26 cellular contexts compared by ENCODE assay signal in genomic region chr20:13690948-13691347, GRCh38.
"Had no signal": no experiment of that assay in that cellular context is flagged by ENCODE, and none has a peak within 500 bp of the region (broad histone marks: within the 10 kb centered on the region; RNA-seq: fewer than 3 reads in every experiment).

No MANE protein-coding gene starts in this region.

- H3K36me3 ChIP-seq: esophagus muscularis mucosa, heart right ventricle, neutrophil, pancreas, spleen, transverse colon, upper lobe of right lung, uterus had no signal

- H3K4me3 ChIP-seq: coronary artery, esophagus muscularis mucosa, heart right ventricle, pancreas, skin epidermis, spleen, testis, transverse colon, upper lobe of right lung, uterus had no signal

- DNase-seq: dermis blood vessel endothelial cell; effector memory CD4-positive, alpha-beta T cell; foreskin keratinocyte; glutamatergic neuron; heart right ventricle; hippocampal formation; left colon; mammary epithelial cell; mesendoderm; naive thymus-derived CD8-positive, alpha-beta T cell; pancreas; retina; spleen; stimulated activated CD4-positive, alpha-beta T cell treated with anti-CD3 and anti-CD28 coated beads, Interleukin-4, amount 100 ng/mL, for 4 hours; stimulated activated naive CD8-positive, alpha-beta T cell treated with anti-CD3 and anti-CD28 coated beads, Interleukin-15, Interleukin-2, amounts not matched to agents 100 U/mL and 50 U/mL, for 24 hours; substantia nigra; testis; transverse colon; upper lobe of right lung; uterus had no signal

- H3K4me1 ChIP-seq: foreskin keratinocyte, heart right ventricle, pancreas, transverse colon, upper lobe of right lung, uterus had no signal

- H3K9me3 ChIP-seq: esophagus muscularis mucosa, heart right ventricle, neutrophil, pancreas, spleen, testis, transverse colon, upper lobe of right lung, uterus had no signal

- H3K27me3 ChIP-seq: esophagus muscularis mucosa, foreskin keratinocyte, heart right ventricle, neutrophil, pancreas, spleen, testis, transverse colon, upper lobe of right lung, uterus had no signal

- ATAC-seq: foreskin keratinocyte; left colon; naive thymus-derived CD8-positive, alpha-beta T cell; pancreas; stimulated activated memory B cell treated with anti-CD40 and anti-IgM and Interleukin-4, amounts not matched to agents 10 μg/mL and 1 μg/mL and 100 μg/mL, for 72 hours; stimulated activated naive CD8-positive, alpha-beta T cell treated with anti-CD3 and anti-CD28 coated beads, Interleukin-15, Interleukin-2, amounts not matched to agents 100 U/mL and 50 U/mL, for 24 hours; upper lobe of right lung had no signal

- H3K4me1 Mint-ChIP-seq: naive thymus-derived CD8-positive, alpha-beta T cell; neural crest cell had no signal

- H3K27ac Mint-ChIP-seq: naive thymus-derived CD8-positive, alpha-beta T cell; stimulated activated memory B cell treated with anti-CD40 and anti-IgM and Interleukin-4, amounts not matched to agents 10 μg/mL and 1 μg/mL and 100 μg/mL, for 72 hours had no signal

- H3K36me3 Mint-ChIP-seq: naive thymus-derived CD8-positive, alpha-beta T cell; stimulated activated memory B cell treated with anti-CD40 and anti-IgM and Interleukin-4, amounts not matched to agents 10 μg/mL and 1 μg/mL and 100 μg/mL, for 72 hours had no signal

- H3K9me3 Mint-ChIP-seq: neural crest cell; stimulated activated memory B cell treated with anti-CD40 and anti-IgM and Interleukin-4, amounts not matched to agents 10 μg/mL and 1 μg/mL and 100 μg/mL, for 72 hours had no signal

- H3K4me3 Mint-ChIP-seq: naive thymus-derived CD8-positive, alpha-beta T cell; neural crest cell; stimulated activated memory B cell treated with anti-CD40 and anti-IgM and Interleukin-4, amounts not matched to agents 10 μg/mL and 1 μg/mL and 100 μg/mL, for 72 hours had no signal

- H3K27ac ChIP-seq: foreskin keratinocyte, heart right ventricle, neutrophil, pancreas, skin epidermis, testis, transverse colon, upper lobe of right lung, uterus had no signal

- H3K27me3 Mint-ChIP-seq: stimulated activated memory B cell treated with anti-CD40 and anti-IgM and Interleukin-4, amounts not matched to agents 10 μg/mL and 1 μg/mL and 100 μg/mL, for 72 hours had no signal
